In genomic region chr12:6978188-6978986, GRCh38 we compare ENCODE assay signal across 17 cellular contexts. TPM values are rescaled to one million over a fixed set of nuclear protein-coding genes. Genes with fewer than 3 reads are reported as not detected.
A peak's percentile ranks its signal among the peaks of the same experiment; 100 is the strongest.
DNase-seq lines count a peak whose midpoint lies in the region; ATAC-seq and TF ChIP-seq lines count a peak whose summit lies in the region.
"Had no signal": no experiment of that assay in that cellular context is flagged by ENCODE, and none has a peak within 500 bp of the region (broad histone marks: within the 10 kb centered on the region; RNA-seq: fewer than 3 reads in every experiment).

No MANE protein-coding gene starts in this region.

- H3K4me3 Mint-ChIP-seq in activated naive CD4-positive, alpha-beta T cell treated with anti-CD3 and anti-CD28 coated beads, Interleukin-2, amount 10 ng/mL, durations not matched to agents 7 days and 5 days, result no peak overlapping the region
- H3K4me3 Mint-ChIP-seq in stimulated activated naive B cell treated with anti-CD40 and anti-IgM and Interleukin-4, amounts not matched to agents 10 μg/mL and 1 μg/mL and 100 μg/mL, for 72 hours, result no peak overlapping the region
- H3K4me3 Mint-ChIP-seq: activated B cell treated with CpG ODN at 0.5 μM for 24 hours had no signal

- H3K4me1 ChIP-seq in cardiac muscle cell (ENCODE audit: low read depth), result no peaks in the 10 kb centered on the region

- no peaks in the 10 kb centered on the region for H3K27me3 Mint-ChIP-seq in activated naive CD4-positive, alpha-beta T cell treated with anti-CD3 and anti-CD28 coated beads, Interleukin-2, amount 10 ng/mL, durations not matched to agents 7 days and 5 days
- H3K27me3 Mint-ChIP-seq in stimulated activated naive B cell treated with anti-CD40 and anti-IgM and Interleukin-4, amounts not matched to agents 10 μg/mL and 1 μg/mL and 100 μg/mL, for 72 hours, result no peaks in the 10 kb centered on the region
- H3K27me3 Mint-ChIP-seq: activated B cell treated with CpG ODN at 0.5 μM for 24 hours had no signal

- H3K4me3 ChIP-seq in cardiac muscle cell, result no peak overlapping the region
- H3K4me3 ChIP-seq in dorsolateral prefrontal cortex, result no peak overlapping the region
- H3K4me3 ChIP-seq: skin epidermis had no signal

- peaks cover 35% of the 10 kb centered on the region for H3K36me3 ChIP-seq in cardiac muscle cell

- peak overlapping the region; percentile 39 for H3K27ac Mint-ChIP-seq in activated naive CD4-positive, alpha-beta T cell treated with anti-CD3 and anti-CD28 coated beads, Interleukin-2, amount 10 ng/mL, durations not matched to agents 7 days and 5 days
- H3K27ac Mint-ChIP-seq in activated naive CD4-positive, alpha-beta T cell treated with anti-CD3 and anti-CD28 coated beads, Interleukin-2, amount 50 U/mL, for 72 hours, result peak overlapping the region in 1 of 2 donors; percentile 74
- H3K27ac Mint-ChIP-seq in stimulated activated naive B cell treated with anti-CD40 and anti-IgM and Interleukin-4, amounts not matched to agents 10 μg/mL and 1 μg/mL and 100 μg/mL, for 72 hours, result peak overlapping the region; percentile 59
- H3K27ac Mint-ChIP-seq: activated B cell treated with CpG ODN at 0.5 μM for 24 hours had no signal

- H3K4me1 Mint-ChIP-seq in activated naive CD4-positive, alpha-beta T cell treated with anti-CD3 and anti-CD28 coated beads, Interleukin-2, amount 10 ng/mL, durations not matched to agents 7 days and 5 days, result peaks cover 17% of the 10 kb centered on the region
- H3K4me1 Mint-ChIP-seq in stimulated activated naive B cell treated with anti-CD40 and anti-IgM and Interleukin-4, amounts not matched to agents 10 μg/mL and 1 μg/mL and 100 μg/mL, for 72 hours, result peaks cover 16 to 30% of the 10 kb centered on the region in 2 donors
- H3K4me1 Mint-ChIP-seq: activated B cell treated with CpG ODN at 0.5 μM for 24 hours had no signal

- intact Hi-C loops in dorsolateral prefrontal cortex (cut with DNase I), result no loop called here

- DNase-seq in activated naive CD4-positive, alpha-beta T cell treated with anti-CD3 and anti-CD28 coated beads, Interleukin-2, amount 10 ng/mL, durations not matched to agents 7 days and 5 days, result no peak
- DNase-seq in activated naive CD4-positive, alpha-beta T cell treated with anti-CD3 and anti-CD28 coated beads, Interleukin-2, amount 50 U/mL, for 72 hours (ENCODE audit: low spot score in 2 of 2), result no peak
- no peak for DNase-seq in cardiac muscle cell (ENCODE audit: low read depth in 1 of 2, low spot score in 1 of 2)
- DNase-seq in stimulated activated naive B cell treated with anti-CD40 and anti-IgM and Interleukin-4, amounts not matched to agents 10 μg/mL and 1 μg/mL and 100 μg/mL, for 72 hours, result no peak
- no peak for DNase-seq in dorsolateral prefrontal cortex
- DNase-seq in Kasumi-1 (lab: John Stamatoyannopoulos, UW), result no peak
- DNase-seq: activated B cell treated with CpG ODN at 0.5 μM for 24 hours; activated CD8-positive, alpha-beta memory T cell treated with anti-CD3 and anti-CD28 coated beads, Interleukin-2, amount 50 U/mL, for 48 hours; anterior cingulate cortex; NCI-H146; NCI-H446; SW 1271 had no signal

- peaks cover 44% of the 10 kb centered on the region for H3K36me3 Mint-ChIP-seq in activated naive CD4-positive, alpha-beta T cell treated with anti-CD3 and anti-CD28 coated beads, Interleukin-2, amount 10 ng/mL, durations not matched to agents 7 days and 5 days
- peaks cover 5 to 26% of the 10 kb centered on the region in 2 donors for H3K36me3 Mint-ChIP-seq in activated naive CD4-positive, alpha-beta T cell treated with anti-CD3 and anti-CD28 coated beads, Interleukin-2, amount 50 U/mL, for 72 hours
- peaks cover 45 to 68% of the 10 kb centered on the region in 2 donors for H3K36me3 Mint-ChIP-seq in stimulated activated naive B cell treated with anti-CD40 and anti-IgM and Interleukin-4, amounts not matched to agents 10 μg/mL and 1 μg/mL and 100 μg/mL, for 72 hours

- 0 out of 2 replicates have a peak, but pooled peaks have one; percentile 9 for TF ChIP-seq CTCF in VCaP (conservative IDR thresholded peaks at IDR 0.05)
- TF ChIP-seq CTCF in cardiac muscle cell (IDR thresholded peaks at IDR 0.05; ENCODE audit: low read depth, low read length), result no peak
- no peak for TF ChIP-seq CTCF in dorsolateral prefrontal cortex (IDR thresholded peaks at IDR 0.05 in 54 of 56, conservative IDR thresholded peaks at IDR 0.05 in 2 of 56; ENCODE audit: low read depth in 1 of 56, partially characterized antibody in 56 of 56)

- peak overlapping the region; percentile 47 for H3K27ac ChIP-seq in VCaP
- peak overlapping the region; percentile 76 for H3K27ac ChIP-seq in cardiac muscle cell
- no peak overlapping the region for H3K27ac ChIP-seq in dorsolateral prefrontal cortex

- no peak for ATAC-seq in activated naive CD4-positive, alpha-beta T cell treated with anti-CD3 and anti-CD28 coated beads, Interleukin-2, amount 50 U/mL, for 72 hours
- no peak for ATAC-seq in stimulated activated naive B cell treated with anti-CD40 and anti-IgM and Interleukin-4, amounts not matched to agents 10 μg/mL and 1 μg/mL and 100 μg/mL, for 72 hours (replicated peaks)
- ATAC-seq in HG03432 (IDR thresholded peaks at IDR 0.05; ENCODE audit: unreplicated experiment), result no peak

- CTCF ChIA-PET in activated naive CD4-positive, alpha-beta T cell treated with anti-CD3 and anti-CD28 coated beads, Interleukin-2, amount 10 ng/mL, durations not matched to agents 7 days and 5 days (lab: Charles Lee), result no interaction called here

- no peaks in the 10 kb centered on the region for H3K9me3 Mint-ChIP-seq in activated naive CD4-positive, alpha-beta T cell treated with anti-CD3 and anti-CD28 coated beads, Interleukin-2, amount 10 ng/mL, durations not matched to agents 7 days and 5 days
- H3K9me3 Mint-ChIP-seq in activated naive CD4-positive, alpha-beta T cell treated with anti-CD3 and anti-CD28 coated beads, Interleukin-2, amount 50 U/mL, for 72 hours, result no peaks in the 10 kb centered on the region
- no peaks in the 10 kb centered on the region for H3K9me3 Mint-ChIP-seq in stimulated activated naive B cell treated with anti-CD40 and anti-IgM and Interleukin-4, amounts not matched to agents 10 μg/mL and 1 μg/mL and 100 μg/mL, for 72 hours
- H3K9me3 Mint-ChIP-seq: activated B cell treated with CpG ODN at 0.5 μM for 24 hours had no signal

- no peaks in the 10 kb centered on the region for H3K9me3 ChIP-seq in cardiac muscle cell (ENCODE audit: low read depth)

- no peaks in the 10 kb centered on the region for H3K27me3 ChIP-seq in cardiac muscle cell
- no peaks in the 10 kb centered on the region for H3K27me3 ChIP-seq in dorsolateral prefrontal cortex

RNA-seq across cellular contexts. Expression of gene EMG1, which starts 7.7 kb away (rescaled TPM):
- 10 to 100 TPM; 69.0 to 76.3 TPM for total RNA-seq in activated naive CD4-positive, alpha-beta T cell treated with anti-CD3 and anti-CD28 coated beads, Interleukin-2, amount 50 U/mL, for 72 hours
- total RNA-seq in cardiac muscle cell (15.7 and 21.5 TPM in 2 replicates), dorsolateral prefrontal cortex (10 to 100 TPM; 17.2 to 38.2 (median 26.5) TPM)
- polyA plus RNA-seq in cardiac muscle cell, result 29.7 and 39.2 TPM in 2 replicates

RNA-seq across cellular contexts. Expression of gene PHB2, which starts 7.9 kb away (rescaled TPM):
- 100 to 1,000 TPM; 387 to 423 TPM for total RNA-seq in activated naive CD4-positive, alpha-beta T cell treated with anti-CD3 and anti-CD28 coated beads, Interleukin-2, amount 50 U/mL, for 72 hours
- total RNA-seq in cardiac muscle cell (350 and 388 TPM in 2 replicates), dorsolateral prefrontal cortex (100 to 1,000 TPM in 11 of 120 experiments, 10 to 100 TPM in 109; 56.3 to 112 (median 85.1) TPM)
- 181 and 228 TPM in 2 replicates for polyA plus RNA-seq in cardiac muscle cell

RNA-seq across cellular contexts. Expression of gene PTPN6, which starts 27.2 kb away (rescaled TPM):
- total RNA-seq in activated naive CD4-positive, alpha-beta T cell treated with anti-CD3 and anti-CD28 coated beads, Interleukin-2, amount 50 U/mL, for 72 hours, result 100 to 1,000 TPM; 320 to 609 TPM
- 17.4 and 19.2 TPM in 2 replicates for total RNA-seq in cardiac muscle cell
- polyA plus RNA-seq in cardiac muscle cell, result 25.2 and 28.4 TPM in 2 replicates
- total RNA-seq in dorsolateral prefrontal cortex, result 10 to 100 TPM in 52 of 120 experiments, 1 to 10 TPM in 68; 2.6 to 25.6 (median 9.2) TPM
- total RNA-seq: fibroblast of villous mesenchyme had no signal

RNA-seq across cellular contexts. Expression of gene C12orf57, which starts 34.6 kb away (rescaled TPM):
- total RNA-seq in activated naive CD4-positive, alpha-beta T cell treated with anti-CD3 and anti-CD28 coated beads, Interleukin-2, amount 50 U/mL, for 72 hours, result 100 to 1,000 TPM; 229 to 609 TPM
- total RNA-seq in cardiac muscle cell (260 and 307 TPM in 2 replicates), dorsolateral prefrontal cortex (100 to 1,000 TPM; 102 to 287 (median 162) TPM)
- 154 and 208 TPM in 2 replicates for polyA plus RNA-seq in cardiac muscle cell

RNA-seq across cellular contexts. Expression of gene RNU7-1, which starts 34.8 kb away (rescaled TPM):
- not detected for total RNA-seq in activated naive CD4-positive, alpha-beta T cell treated with anti-CD3 and anti-CD28 coated beads, Interleukin-2, amount 50 U/mL, for 72 hours
- total RNA-seq in cardiac muscle cell (not detected in 2 replicates), dorsolateral prefrontal cortex (not detected)
- not detected in 2 replicates for polyA plus RNA-seq in cardiac muscle cell
- total RNA-seq: activated B cell treated with CpG ODN at 0.5 μM for 24 hours, fibroblast of villous mesenchyme, omental fat pad had no signal

Comparison
In these comparisons a context has a peak if more than half of its experiments do, and no peak if none do; other contexts are left out.
1. H3K27ac ChIP-seq: peak in VCaP (single experiment) and cardiac muscle cell (single experiment); none in dorsolateral prefrontal cortex (0 of 59).
2. RNA of gene PTPN6, which starts 27.2 kb away (total RNA-seq): 320 to 609 TPM in activated naive CD4-positive, alpha-beta T cell treated with anti-CD3 and anti-CD28 coated beads, Interleukin-2, amount 50 U/mL, for 72 hours; 17.4 to 19.2 TPM in cardiac muscle cell and 2.6 to 25.6 TPM in dorsolateral prefrontal cortex; every median in the first group is over 10 times any median in the second.